ENCODE assay signal across 9 cellular contexts in genomic region chr10:71838264-71839211, GRCh38. TPM values are rescaled to one million over a fixed set of nuclear protein-coding genes. Genes with fewer than 3 reads are reported as not detected.
A peak's percentile ranks its signal among the peaks of the same experiment; 100 is the strongest.
DNase-seq lines count a peak whose midpoint lies in the region; ATAC-seq and TF ChIP-seq lines count a peak whose summit lies in the region.
"Had no signal": no experiment of that assay in that cellular context is flagged by ENCODE, and none has a peak within 500 bp of the region (broad histone marks: within the 10 kb centered on the region; RNA-seq: fewer than 3 reads in every experiment).

No MANE protein-coding gene starts in this region.

- H3K9me3 ChIP-seq in mucosa of descending colon, result no peaks in the 10 kb centered on the region

- peak overlapping the region in 2 of 4 donors; percentile 19 to 39 for H3K4me3 Mint-ChIP-seq in IgD-negative memory B cell

- no peaks in the 10 kb centered on the region for H3K27me3 Mint-ChIP-seq in IgD-negative memory B cell

- intact Hi-C loops in mucosa of descending colon (cut with DNase I, micrococcal nuclease), result no loop called here

- peaks cover 40% of the 10 kb centered on the region for H3K4me1 ChIP-seq in mucosa of descending colon (ENCODE audit: low read depth)

- H3K9me3 Mint-ChIP-seq in IgD-negative memory B cell, result no peaks in the 10 kb centered on the region

- ATAC-seq in mucosa of descending colon (peak; percentile 36), HG03469 (IDR thresholded peaks at IDR 0.05; ENCODE audit: unreplicated experiment) (no peak), left lobe of liver (no peak)

- H3K4me1 Mint-ChIP-seq in IgD-negative memory B cell, result peaks cover 59 to 74% (median 63%) of the 10 kb centered on the region in 3 donors

- in situ Hi-C loops in ACHN (cut with HindIII; ENCODE audit: low pct_ligation_motif_present, low pct_unique_long_range_greater_than_20kb, low sequenced_read_pairs), result no loop called here

- H3K4me3 ChIP-seq in cardiac fibroblast (replicated peaks in 1 of 2; ENCODE audit: low read depth in 2 of 2, low read length in 2 of 2) (no peak overlapping the region), mucosa of descending colon (no peak overlapping the region)

- peak overlapping the region in 2 of 3 donors; percentile 14 to 77 for H3K27ac Mint-ChIP-seq in IgD-negative memory B cell

- TF ChIP-seq CTCF in cardiac fibroblast (IDR thresholded peaks at IDR 0.05; ENCODE audit: low read depth, low read length) (no peak), mucosa of descending colon (IDR thresholded peaks at IDR 0.05) (no peak)

- peaks cover 4% of the 10 kb centered on the region for H3K36me3 Mint-ChIP-seq in IgD-negative memory B cell

- peak; percentile 70 for DNase-seq in ACHN
- DNase-seq in cardiac fibroblast (ENCODE audit: low read depth in 2 of 2), result peak; percentile 27 to 64
- DNase-seq in mucosa of descending colon, result no peak
- no peak for DNase-seq in NCI-H1092 (lab: John Stamatoyannopoulos, UW)
- no peak for DNase-seq in UCSD-AML1 (lab: John Stamatoyannopoulos, UW; ENCODE audit: unreplicated experiment)
- no peak for DNase-seq in left lobe of liver (ENCODE audit: low spot score)
- DNase-seq: stimulated activated CD4-positive, alpha-beta T cell treated with anti-CD3 and anti-CD28 coated beads, Interleukin-12 subunit alpha, Interleukin-12 subunit beta, amount 100 ng/mL, for 4 hours had no signal

- H3K36me3 ChIP-seq in mucosa of descending colon (ENCODE audit: low read depth), result no peaks in the 10 kb centered on the region

RNA-seq across cellular contexts. Expression of gene PSAP, which starts 12.5 kb away (rescaled TPM):
- 625 TPM for polyA plus RNA-seq in IgD-negative memory B cell
- total RNA-seq in mucosa of descending colon (100 to 1,000 TPM; 561 to 810 (median 653) TPM), left lobe of liver (525 TPM)

Comparison
In these comparisons a context has a peak if more than half of its experiments do, and no peak if none do; other contexts are left out.
1. DNase-seq: peak in ACHN (single experiment) and cardiac fibroblast (2 of 2); none in mucosa of descending colon (0 of 3), NCI-H1092 (single experiment), UCSD-AML1 (single experiment) and left lobe of liver (single experiment).